Comparison of ENCODE assay signal across 20 cellular contexts in genomic region chr6:44527191-44527960, GRCh38.
DNase-seq lines count a peak whose midpoint lies in the region; ATAC-seq, FAIRE-seq and TF ChIP-seq lines count a peak whose summit lies in the region.
"Had no signal": no experiment of that assay in that cellular context is flagged by ENCODE, and none has a peak within 500 bp of the region (broad histone marks: within the 10 kb centered on the region; RNA-seq: fewer than 3 reads in every experiment).

No MANE protein-coding gene starts in this region.

- no peaks in the 10 kb centered on the region for H3K4me1 Mint-ChIP-seq in chondrocyte (ENCODE audit: low read depth)

- CTCF ChIA-PET in H1 (lab: Charles Lee; ENCODE audit: partially characterized antibody), result interaction anchor here (0.9 kb wide), 1 partner anchor 58 kb away, joined by 3 read pairs; no protein-coding TSS in a partner anchor

- H2AK5ac ChIP-seq in H1 (ENCODE audit: low read depth, low read length), result no peak overlapping the region

- H3K36me3 Mint-ChIP-seq in chondrocyte (ENCODE audit: low read depth), result peaks cover 3% of the 10 kb centered on the region
- H3K36me3 Mint-ChIP-seq: natural killer cell had no signal

- no peak for FAIRE-seq in H1 (lab: Jason Lieb, UNC)
- FAIRE-seq: astrocyte had no signal

- no peaks in the 10 kb centered on the region for H3K79me1 ChIP-seq in H1 (ENCODE audit: low read depth, low read length)

- H3K14ac ChIP-seq in H1 (ENCODE audit: insufficient read length), result no peak overlapping the region

- peaks cover 6% of the 10 kb centered on the region for H3K9me3 Mint-ChIP-seq in chondrocyte (ENCODE audit: low read depth)
- H3K9me3 Mint-ChIP-seq: natural killer cell had no signal

- H4K20me1 ChIP-seq in H1 (replicated peaks in 1 of 2; ENCODE audit: control insufficient read depth in 1 of 2, insufficient read depth in 2 of 2, low read length in 2 of 2), result no peaks in the 10 kb centered on the region

- H2AFZ ChIP-seq in H1 (ENCODE audit: low read length), result 0 out of 2 replicates have a peak overlapping the region, but pooled peaks have one; percentile 27
- H2AFZ ChIP-seq: GM23248 had no signal

- no peak overlapping the region for H2BK15ac ChIP-seq in H1 (ENCODE audit: low read length)

- H3K56ac ChIP-seq in H1 (replicated peaks; ENCODE audit: insufficient read length, low read depth, low read length), result no peak overlapping the region

- H3K79me2 ChIP-seq in H1 (ENCODE audit: control insufficient read depth in 1 of 2, insufficient read depth in 2 of 2, low read length in 2 of 2), result no peaks in the 10 kb centered on the region

- H2BK12ac ChIP-seq in H1 (ENCODE audit: low read depth, low read length), result no peak overlapping the region

- no peak overlapping the region for H3K4me3 Mint-ChIP-seq in chondrocyte (ENCODE audit: unreplicated experiment)
- H3K4me3 Mint-ChIP-seq: natural killer cell had no signal

- DNase-seq in stimulated activated CD4-positive, alpha-beta T cell treated with anti-CD3 and anti-CD28 coated beads, Interleukin-12 subunit alpha, Interleukin-12 subunit beta, amount 100 ng/mL, for 48 hours (ENCODE audit: low read depth in 2 of 3, low spot score in 1 of 3), result peak in 2 of 3 donors; percentile 2 to 8
- DNase-seq in stimulated activated CD4-positive, alpha-beta T cell treated with anti-CD3 and anti-CD28 coated beads, Interleukin-4, amount 100 ng/mL, for 4 hours, result no peak
- peak; percentile 91 for DNase-seq in OCI-M1 (lab: John Stamatoyannopoulos, UW)
- no peak for DNase-seq in H1 (ENCODE audit: low read depth in 1 of 2, low spot score in 2 of 2)
- no peak for DNase-seq in D341Med (ENCODE audit: low spot score)
- no peak for DNase-seq in glomerular visceral epithelial cell (ENCODE audit: extremely low spot score)
- no peak for DNase-seq in chondrocyte (ENCODE audit: low spot score)
- DNase-seq: DMS 273 treated with DMSO at 0.1 percent for 48 hours; GM23248; natural killer cell; NCI-H1417; NCI-H345; PC-3; retina; stimulated activated CD4-positive, alpha-beta T cell treated with anti-CD3 and anti-CD28 coated beads, Interleukin-4, amount 100 ng/mL, for 24 hours; stimulated activated naive CD4-positive, alpha-beta T cell; uterus had no signal

- 89% methylated on average over 13 of the region's 15 CpGs; no CpG with 5 or more reads in 1 of the 2 experiments for WGBS in H1 (ENCODE audit: extremely low coverage in 1 of 2, insufficient coverage in 1 of 2, insufficient read length in 1 of 2, insufficient replicate concordance in 2 of 2, low coverage in 1 of 2, low lambda C conversion rate in 2 of 2, missing lambda C conversion rate in 1 of 2), 2 experiments

- TF ChIP-seq RAD21 in H1 (IDR thresholded peaks at IDR 0.05 in 1 of 2, conservative IDR thresholded peaks at IDR 0.05 in 1 of 2; ENCODE audit: low read depth in 2 of 2, low read length in 2 of 2), result no peak

- H2BK5ac ChIP-seq in H1 (ENCODE audit: low read depth, low read length), result no peak overlapping the region

- no peak overlapping the region for H3K4me2 ChIP-seq in H1 (ENCODE audit: insufficient read depth in 1 of 2, low read depth in 2 of 2, low read length in 2 of 2)

- no peaks in the 10 kb centered on the region for H3K23me2 ChIP-seq in H1 (ENCODE audit: low read depth, low read length)

- no peaks in the 10 kb centered on the region; a peak in 1 of 7 replicates for H3K27me3 ChIP-seq in H1 (replicated peaks in 1 of 4; ENCODE audit: control insufficient read depth in 3 of 4, extremely low read depth in 1 of 4, insufficient read depth in 3 of 4, low read length in 3 of 4)
- H3K27me3 ChIP-seq: uterus had no signal

- H4K91ac ChIP-seq in H1 (replicated peaks; ENCODE audit: insufficient read length, low read length), result no peak overlapping the region

- H3K36me3 ChIP-seq in H1 (ENCODE audit: control insufficient read depth in 2 of 4, insufficient read depth in 4 of 4, low read length in 3 of 4), result no peaks in the 10 kb centered on the region
- H3K36me3 ChIP-seq: uterus had no signal

- H3K4me1 ChIP-seq in H1 (replicated peaks in 1 of 4; ENCODE audit: control insufficient read depth in 3 of 4, insufficient read depth in 4 of 4, low read length in 3 of 4), result peaks cover 0 to 3% (median 0%) of the 10 kb centered on the region in 4 experiments; a peak in 2 of 7 replicates
- H3K4me1 ChIP-seq: uterus had no signal

- no peak overlapping the region for H3K27ac Mint-ChIP-seq in chondrocyte (ENCODE audit: unreplicated experiment)
- H3K27ac Mint-ChIP-seq: natural killer cell had no signal

- no peak for TF ChIP-seq EP300 in H1 (IDR thresholded peaks at IDR 0.05; ENCODE audit: borderline replicate concordance in 1 of 2, low read depth in 2 of 2, low read length in 2 of 2)

- H3K9me3 ChIP-seq in H1 (ENCODE audit: insufficient read depth in 2 of 2, low read depth in 1 of 2, low read length in 1 of 2), result no peaks in the 10 kb centered on the region

- no peak overlapping the region for H2BK20ac ChIP-seq in H1 (ENCODE audit: low read length)

- H3K4ac ChIP-seq in H1 (replicated peaks; ENCODE audit: insufficient read length, low read depth, low read length), result no peak overlapping the region

- TF ChIP-seq CTCF in H1 (IDR thresholded peaks at IDR 0.05; ENCODE audit: control extremely low read depth in 1 of 3, insufficient read depth in 1 of 3, low read depth in 1 of 3, low read length in 3 of 3) (no peak), chondrocyte (IDR thresholded peaks at IDR 0.05) (no peak)

- no peak overlapping the region for H3K27ac ChIP-seq in H1 (ENCODE audit: low read depth, low read length)
- H3K27ac ChIP-seq: GM23248, uterus had no signal

- no peak for ATAC-seq in GM21737 (IDR thresholded peaks at IDR 0.05; ENCODE audit: unreplicated experiment)
- ATAC-seq: activated CD4-positive, CD25-positive, alpha-beta regulatory T cell treated with anti-CD3 and anti-CD28 coated beads, Interleukin-2, amount 50 U/mL, for 24 hours; natural killer cell; PC-3 had no signal

- TF ChIP-seq POLR2A in H1 (IDR thresholded peaks at IDR 0.05; ENCODE audit: control extremely low read depth in 1 of 2, low read depth in 2 of 2, low read length in 2 of 2), result no peak

- POLR2A ChIA-PET in H1 (lab: Charles Lee; ENCODE audit: partially characterized antibody), result no interaction called here

- no peak overlapping the region for H3K9ac ChIP-seq in H1 (replicated peaks in 1 of 4; ENCODE audit: extremely low read depth in 1 of 4, low read depth in 3 of 4, low read length in 3 of 4)
- H3K9ac ChIP-seq: GM23248 had no signal

- no peak overlapping the region for H4K8ac ChIP-seq in H1 (ENCODE audit: extremely low read depth, insufficient read depth, low read length)

- H3K4me3 ChIP-seq in H1 (ENCODE audit: extremely low read depth in 1 of 4, insufficient read depth in 2 of 4, low read depth in 3 of 4, low read length in 4 of 4), result no peak overlapping the region
- H3K4me3 ChIP-seq: GM23248, uterus had no signal

- no peak overlapping the region for H2BK120ac ChIP-seq in H1 (replicated peaks; ENCODE audit: low read depth, low read length)

- H3K27me3 Mint-ChIP-seq in chondrocyte (ENCODE audit: low read depth), result peaks cover 3% of the 10 kb centered on the region

- H3K18ac ChIP-seq in H1 (ENCODE audit: extremely low read depth, low read length), result 0 out of 2 replicates have a peak overlapping the region, but pooled peaks have one; percentile 4

- H4K5ac ChIP-seq in H1 (ENCODE audit: insufficient read length, low read depth, low read length), result no peak overlapping the region

- H3K23ac ChIP-seq in H1 (ENCODE audit: insufficient read length), result no peak overlapping the region

TF ChIP-seq in H1, 55 proteins besides CTCF, POLR2A, EP300 and RAD21 (continues in another document):
- TF ChIP-seq BCL11A (IDR thresholded peaks at IDR 0.05; ENCODE audit: low read depth in 2 of 2, low read length in 2 of 2) (no peak), HDAC2 (IDR thresholded peaks at IDR 0.05; ENCODE audit: borderline replicate concordance in 1 of 2, low read depth in 2 of 2, low read length in 2 of 2) (no peak), SIX5 (IDR thresholded peaks at IDR 0.05; ENCODE audit: low read depth, low read length) (no peak)

Comparison
In these comparisons a context has a peak if more than half of its experiments do, and no peak if none do; other contexts are left out.
1. DNase-seq: peak in stimulated activated CD4-positive, alpha-beta T cell treated with anti-CD3 and anti-CD28 coated beads, Interleukin-12 subunit alpha, Interleukin-12 subunit beta, amount 100 ng/mL, for 48 hours (2 of 3) and OCI-M1 (single experiment); none in stimulated activated CD4-positive, alpha-beta T cell treated with anti-CD3 and anti-CD28 coated beads, Interleukin-4, amount 100 ng/mL, for 4 hours (0 of 2), H1 (0 of 2), D341Med (single experiment), glomerular visceral epithelial cell (single experiment) and chondrocyte (single experiment).